Comparison of ENCODE assay signal across 1 cellular context in the genomic region with DNA sequence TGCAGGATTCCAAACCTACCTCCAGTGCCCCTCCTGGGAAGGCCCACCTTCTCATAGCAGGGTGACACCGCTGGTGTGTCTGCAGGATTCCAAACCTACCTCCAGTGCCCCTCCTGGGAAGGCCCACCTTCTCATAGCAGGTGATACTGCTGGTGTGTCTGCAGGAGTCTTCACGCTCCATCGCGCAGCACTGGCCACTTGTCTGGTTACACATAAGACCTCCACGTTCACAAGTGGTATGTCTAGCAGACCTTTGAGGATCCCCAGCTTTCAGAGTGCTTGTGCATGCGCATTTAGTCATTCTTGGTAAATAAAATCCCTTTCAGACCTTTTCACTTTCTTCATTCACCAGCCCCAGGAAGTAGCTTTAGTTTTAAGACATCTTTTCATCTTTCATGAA. TPM values are rescaled to one million over a fixed set of nuclear protein-coding genes. Genes with fewer than 3 reads are reported as not detected.
"Had no signal": no experiment of that assay in that cellular context is flagged by ENCODE, and none has a peak within 500 bp of the region (broad histone marks: within the 10 kb centered on the region; RNA-seq: fewer than 3 reads in every experiment).

No MANE protein-coding gene starts in this region.

RNA-seq across cellular contexts. Expression of gene SLC22A1, which starts 29.4 kb away (rescaled TPM):
- total RNA-seq: IMR-90 had no signal
